In genomic region chr1:48302652-48303051, GRCh38 we compare ENCODE assay signal across 36 cellular contexts.
"Had no signal": no experiment of that assay in that cellular context is flagged by ENCODE, and none has a peak within 500 bp of the region (broad histone marks: within the 10 kb centered on the region; RNA-seq: fewer than 3 reads in every experiment).

No MANE protein-coding gene starts in this region.

- H3K9me3 ChIP-seq: MG63 had no signal

- H3K4me3 ChIP-seq: MG63 had no signal

- H3K4me2 ChIP-seq: KMS-11 had no signal

- H3K27ac ChIP-seq: KMS-11 had no signal

- H3K27me3 ChIP-seq: MG63 had no signal

- H3K36me3 ChIP-seq: MG63 had no signal

- DNase-seq: Karpas-422, Kasumi-1, KG1, MG63, MM.1S, MV-4-11, NCI-H1048, NCI-H1092, NCI-H1092 treated with DMSO at 0.1 percent for 48 hours, NCI-H1105, NCI-H1105 treated with DMSO at 0.1 percent for 48 hours, NCI-H1417, NCI-H1417 treated with DMSO at 0.1 percent for 48 hours, NCI-H1436, NCI-H1436 treated with DMSO at 0.1 percent for 48 hours, NCI-H146, NCI-H1694, NCI-H1694 treated with DMSO at 0.1 percent for 48 hours, NCI-H187, NCI-H187 treated with DMSO at 0.1 percent for 48 hours, NCI-H1930, NCI-H2029, NCI-H2029 treated with DMSO at 0.1 percent for 48 hours, NCI-H2081, NCI-H2081 treated with DMSO at 0.1 percent for 48 hours, NCI-H2107, NCI-H2171, NCI-H2171 treated with DMSO at 0.1 percent for 48 hours, NCI-H2227 treated with DMSO at 0.1 percent for 48 hours, NCI-H226, NCI-H345, NCI-H446, NCI-H446 treated with DMSO at 0.1 percent for 48 hours, NCI-H510A, NCI-H510A treated with DMSO at 0.1 percent for 48 hours had no signal

- H3K9ac ChIP-seq: KMS-11 had no signal
